In the genomic region with DNA sequence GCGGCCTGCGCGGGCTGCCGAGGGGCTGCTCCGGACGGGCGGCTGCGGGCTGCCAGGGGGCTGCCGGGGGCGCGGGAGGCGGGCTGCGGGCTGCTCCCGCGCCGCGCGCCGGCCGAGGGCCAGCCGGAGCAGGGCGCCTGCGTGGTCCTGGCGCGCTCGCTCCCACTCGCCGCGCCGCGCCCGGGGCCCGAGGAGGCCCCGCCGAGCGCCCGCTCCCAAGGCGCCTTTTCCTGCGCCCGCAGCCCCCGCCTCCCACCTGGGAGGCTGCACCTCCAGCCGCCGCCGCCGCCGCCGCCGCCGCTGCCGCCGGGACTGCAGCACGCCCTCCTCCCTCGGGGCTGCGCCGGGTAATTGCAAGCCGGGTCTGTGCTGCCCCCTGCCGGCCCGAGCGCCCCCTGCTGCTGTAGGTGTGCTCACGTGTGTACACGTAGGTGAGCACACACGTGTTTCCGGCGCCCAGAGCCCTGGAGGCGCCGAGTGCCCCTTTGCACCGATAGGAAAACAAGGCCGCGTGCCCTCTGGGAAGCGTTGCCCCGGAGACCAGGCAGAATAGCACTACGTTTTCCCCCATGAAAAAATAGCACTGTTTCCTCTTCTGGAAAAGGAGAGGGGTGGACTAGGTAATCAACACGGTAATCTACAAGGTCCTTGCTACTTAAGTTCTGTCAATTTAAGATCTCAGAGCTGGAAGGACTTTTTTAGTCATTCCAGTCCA, we compare ENCODE assay signal across 8 cellular contexts. TPM values are rescaled to one million over a fixed set of nuclear protein-coding genes. Genes with fewer than 3 reads are reported as not detected.
A peak's percentile ranks its signal among the peaks of the same experiment; 100 is the strongest.
DNase-seq lines count a peak whose midpoint lies in the region; ATAC-seq and TF ChIP-seq lines count a peak whose summit lies in the region.

Gene EPB41L4B (minus strand): TSS at position 326 of the 715 bp plus-strand sequence. CDS start 613 bp downstream, outside the sequence.

- no peaks in the 10 kb centered on the region for H3K9me3 Mint-ChIP-seq in activated T-cell treated with anti-CD3 and anti-CD28 coated beads, Interleukin-2, amount 50 U/mL, for 24 hours

- TF ChIP-seq POLR2A in esophagus muscularis mucosa (IDR thresholded peaks at IDR 0.05; ENCODE audit: low read depth), result no peak

- no peak for TF ChIP-seq EP300 in esophagus muscularis mucosa (IDR thresholded peaks at IDR 0.05)

- H3K4me3 ChIP-seq in HUES64 (ENCODE audit: low read length), result peak within 1 kb of the TSS; percentile 72
- peak within 1 kb of the TSS; percentile 14 for H3K4me3 ChIP-seq in OCI-LY7 (ENCODE audit: low read depth, low read length, poor library complexity, severe bottlenecking)
- peak within 1 kb of the TSS; percentile 52 to 71 (median 54) for H3K4me3 ChIP-seq in esophagus muscularis mucosa

- no peaks in the 10 kb centered on the region for H3K36me3 Mint-ChIP-seq in activated T-cell treated with anti-CD3 and anti-CD28 coated beads, Interleukin-2, amount 50 U/mL, for 24 hours (ENCODE audit: low read depth)

- H3K27me3 ChIP-seq in HUES64 (ENCODE audit: insufficient read depth, low read length) (peaks cover 29% of the 10 kb centered on the region), esophagus muscularis mucosa (peaks cover 0 to 35% (median 7%) of the 10 kb centered on the region in 4 donors)

- ATAC-seq in GM21515 (IDR thresholded peaks at IDR 0.05; ENCODE audit: unreplicated experiment), result peak; percentile 99

- DNase-seq in D341Med (ENCODE audit: low spot score) (peak; percentile 94), OCI-LY7 (ENCODE audit: low spot score) (peak; percentile 81), esophagus muscularis mucosa (ENCODE audit: extremely low spot score) (no peak), myocyte (ENCODE audit: low read depth) (peak; percentile 75)
- peak; percentile 93 for DNase-seq in activated T-cell treated with anti-CD3 and anti-CD28 coated beads, Interleukin-2, amount 50 U/mL, for 24 hours
- peak; percentile 80 for DNase-seq in stimulated activated CD8-positive, alpha-beta memory T cell treated with anti-CD3 and anti-CD28 coated beads, Interleukin-7, amount 100 ng/mL, for 24 hours (ENCODE audit: low read depth)

- H3K36me3 ChIP-seq in HUES64 (ENCODE audit: insufficient read depth, low read length) (no peaks in the 10 kb centered on the region), OCI-LY7 (ENCODE audit: insufficient read depth, low read length) (no peaks in the 10 kb centered on the region), esophagus muscularis mucosa (no peaks in the 10 kb centered on the region)

- H3K79me2 ChIP-seq in OCI-LY7 (ENCODE audit: insufficient read depth, low read depth, low read length), result no peaks in the 10 kb centered on the region

- CTCF ChIA-PET in OCI-LY7 (lab: Charles Lee; ENCODE audit: unreplicated experiment), result no interaction called here

- peak within 1 kb of the TSS; percentile 55 for H3K27ac Mint-ChIP-seq in activated T-cell treated with anti-CD3 and anti-CD28 coated beads, Interleukin-2, amount 50 U/mL, for 24 hours

- H3K27me3 Mint-ChIP-seq in activated T-cell treated with anti-CD3 and anti-CD28 coated beads, Interleukin-2, amount 50 U/mL, for 24 hours, result peaks cover 69% of the 10 kb centered on the region

- peak within 1 kb of the TSS; percentile 62 for H3K9ac ChIP-seq in HUES64 (ENCODE audit: low read depth, low read length)

- TF ChIP-seq CTCF in OCI-LY7 (conservative IDR thresholded peaks at IDR 0.05; ENCODE audit: low read length), result peak; percentile 83
- TF ChIP-seq CTCF in esophagus muscularis mucosa (IDR thresholded peaks at IDR 0.05), result peak; percentile 92 to 97 (median 95)

- no TSS peak for BruUV-seq in OCI-LY7 (replicated peaks; lab: Mats Ljungman, UMichigan)

- H3K4me1 ChIP-seq in HUES64 (ENCODE audit: insufficient read depth, low read length) (peaks cover 26% of the 10 kb centered on the region), OCI-LY7 (ENCODE audit: insufficient read depth, low read length, poor library complexity, severe bottlenecking) (peaks cover 4% of the 10 kb centered on the region), esophagus muscularis mucosa (peaks cover 14 to 20% (median 16%) of the 10 kb centered on the region in 4 donors)

- POLR2A ChIA-PET in OCI-LY7 (lab: Charles Lee), result interaction anchor here (0.5 kb wide), 1 partner anchor 178 kb away, joined by 3 read pairs; no protein-coding TSS in a partner anchor

- H3K9me2 ChIP-seq in OCI-LY7 (ENCODE audit: insufficient read depth, low read length), result no peaks in the 10 kb centered on the region

- no peaks in the 10 kb centered on the region for H3K9me3 ChIP-seq in HUES64 (ENCODE audit: insufficient read depth, low read depth, low read length)
- H3K9me3 ChIP-seq in OCI-LY7 (ENCODE audit: low read length), result no peaks in the 10 kb centered on the region
- no peaks in the 10 kb centered on the region for H3K9me3 ChIP-seq in esophagus muscularis mucosa

- H3K27ac ChIP-seq in HUES64 (ENCODE audit: low read depth, low read length) (no peak within 1 kb of the TSS; the same call in 1 of the 2 replicates), OCI-LY7 (ENCODE audit: low read depth, low read length, poor library complexity, severe bottlenecking) (no peak within 1 kb of the TSS), esophagus muscularis mucosa (replicated peaks in 1 of 4) (no peak within 1 kb of the TSS)

- H4K20me1 ChIP-seq in OCI-LY7 (ENCODE audit: insufficient read depth, low read length), result no peaks in the 10 kb centered on the region

- H3K4me3 Mint-ChIP-seq in activated T-cell treated with anti-CD3 and anti-CD28 coated beads, Interleukin-2, amount 50 U/mL, for 24 hours, result peak within 1 kb of the TSS; percentile 66

- 2% methylated on average over 73 of the region's 73 CpGs for WGBS in HUES64
- WGBS in esophagus muscularis mucosa, result 0% methylated on average over 6 of the region's 73 CpGs

- intact Hi-C loops in OCI-LY7 (cut with micrococcal nuclease; ENCODE audit: unreplicated experiment) (loop anchor here (2.0 kb wide), 1 partner anchor 76 kb away; no protein-coding TSS in a partner anchor), esophagus muscularis mucosa (cut with DNase I) (loop anchor here (1.0 kb wide), 1 partner anchor 76 kb away; no protein-coding TSS in a partner anchor)

- peak within 1 kb of the TSS; percentile 52 for H3K4me2 ChIP-seq in OCI-LY7 (ENCODE audit: low read length)

- H2AFZ ChIP-seq in OCI-LY7 (ENCODE audit: low read length), result peak within 1 kb of the TSS; percentile 62

- H3K4me1 Mint-ChIP-seq in activated T-cell treated with anti-CD3 and anti-CD28 coated beads, Interleukin-2, amount 50 U/mL, for 24 hours (ENCODE audit: low read depth), result peaks cover 13% of the 10 kb centered on the region

RNA-seq across cellular contexts. Expression of gene EPB41L4B, which starts in this region (rescaled TPM):
- polyA plus RNA-seq in HUES64 (2013, experiment 1 of 2), result 11.5 TPM
- polyA plus RNA-seq in HUES64 (2013, experiment 2 of 2), result 12.9 TPM
- 0.49 TPM in 1 of 2 replicates, not detected in the other for total RNA-seq in OCI-LY7 (2014; rRNA removed; shearing (Covaris generic))
- total RNA-seq in OCI-LY7 (2022) (0.11 and 0.29 TPM in 2 replicates), esophagus muscularis mucosa (1 to 10 TPM in 3 of 4 donors, under 1 TPM in 1; 0.42 to 2.3 (median 1.5) TPM), myocyte (0.10 and 0.70 TPM in 2 replicates)
- 0.26 TPM for polyA plus RNA-seq in myocyte (2012)

Comparison
In these comparisons a context has a peak if more than half of its experiments do, and no peak if none do; other contexts are left out.
1. Peak in DNase-seq, H3K4me3 ChIP-seq and H3K4me2 ChIP-seq in OCI-LY7; RNA of the gene not detected or under 1 TPM.
2. Peak in DNase-seq in myocyte; RNA of the gene not detected or under 1 TPM.
3. H3K4me3 ChIP-seq: peak in every context shown above with its lines; median percentile 72 in HUES64; 54 in esophagus muscularis mucosa; 14 in OCI-LY7.